Comparison of ENCODE assay signal across 1 cellular context in genomic region chr1:31815752-31816484, GRCh38.
TF ChIP-seq lines count a peak whose summit lies in the region.

Gene SPOCD1 (minus strand): TSS chr1:31816022. CDS start chr1:31815333, 689 bp downstream.

TF ChIP-seq in K562, 482 proteins besides CTCF, POLR2A, EP300 and RAD21 (continued from another document and continues in another):
- TF ChIP-seq BRF2 (IDR thresholded peaks at IDR 0.05; ENCODE audit: borderline replicate concordance, insufficient read depth, insufficient read length), result no peak
- no peak for TF ChIP-seq HNRNPLL (IDR thresholded peaks at IDR 0.05; ENCODE audit: low read depth, low read length, poor library complexity, severe bottlenecking)
- TF ChIP-seq TARDBP (IDR thresholded peaks at IDR 0.05), result peak; percentile 54; the same call in 1 of the 2 replicates
- TF ChIP-seq RHOXF2B (CRISPR knock-in tag; conservative IDR thresholded peaks at IDR 0.05), result 0 out of 2 replicates have a peak, but pooled peaks have one; percentile 57
- 0 out of 2 replicates have a peak, but pooled peaks have one; percentile 17 for TF ChIP-seq HOMEZ (CRISPR knock-in tag; IDR thresholded peaks at IDR 0.05)
- TF ChIP-seq PTTG1 (tag; IDR thresholded peaks at IDR 0.05; ENCODE audit: low read depth), result no peak
- no peak for TF ChIP-seq ILK (tag; IDR thresholded peaks at IDR 0.05; ENCODE audit: borderline replicate concordance, low read depth)
- no peak for TF ChIP-seq MYBL2 (IDR thresholded peaks at IDR 0.05; ENCODE audit: low read depth)
- TF ChIP-seq MYBL2 (CRISPR knock-in tag; IDR thresholded peaks at IDR 0.05; ENCODE audit: borderline replicate concordance), result no peak
- peak; percentile 72 for TF ChIP-seq TBP (optimal IDR thresholded peaks at IDR 0.05; ENCODE audit: low read depth, low read length)
- no peak for TF ChIP-seq SLC30A9 (CRISPR knock-in tag; IDR thresholded peaks at IDR 0.05)
- no peak for TF ChIP-seq E2F4 (CRISPR knock-in tag; IDR thresholded peaks at IDR 0.05; ENCODE audit: low read depth)
- 0 out of 2 replicates have a peak, but pooled peaks have one; percentile 61 for TF ChIP-seq TRIM28 (IDR thresholded peaks at IDR 0.05)
- peak; percentile 52; the same call in 1 of the 2 replicates for TF ChIP-seq ZBTB33 (CRISPR knock-in tag; IDR thresholded peaks at IDR 0.05)
- TF ChIP-seq POLR3A (IDR thresholded peaks at IDR 0.05; ENCODE audit: borderline replicate concordance, extremely low read depth, insufficient read depth, insufficient read length), result no peak
- TF ChIP-seq ATF6 (CRISPR knock-in tag; IDR thresholded peaks at IDR 0.05), result 0 out of 2 replicates have a peak, but pooled peaks have one; percentile 28
- peak; percentile 68; the same call in 1 of the 2 replicates for TF ChIP-seq ZNF384 (IDR thresholded peaks at IDR 0.05; ENCODE audit: low read depth, low read length)
- no peak for TF ChIP-seq XRCC4 (IDR thresholded peaks at IDR 0.05; ENCODE audit: extremely low read depth, insufficient read depth, insufficient read length)
- TF ChIP-seq SP2 (IDR thresholded peaks at IDR 0.05; ENCODE audit: extremely low read depth, low read depth, low read length, poor library complexity, severe bottlenecking), result no peak
- 0 out of 2 replicates have a peak, but pooled peaks have one; percentile 32 for TF ChIP-seq ARID4B (CRISPR knock-in tag; IDR thresholded peaks at IDR 0.05)
- no peak for TF ChIP-seq BRF1 (IDR thresholded peaks at IDR 0.05; ENCODE audit: borderline replicate concordance, extremely low read depth, insufficient read length)
- TF ChIP-seq COPS2 (conservative IDR thresholded peaks at IDR 0.05), result no peak
- TF ChIP-seq SMARCB1 (IDR thresholded peaks at IDR 0.05; ENCODE audit: insufficient read length, low read depth), result no peak
- peak; percentile 93 for TF ChIP-seq CHD4 (IDR thresholded peaks at IDR 0.05; ENCODE audit: insufficient read depth, insufficient replicate concordance, low read depth, low read length, poor library complexity, severe bottlenecking)
- peak; percentile 7 to 68; a peak in 1 of 4 replicates for TF ChIP-seq MLLT1 (IDR thresholded peaks at IDR 0.05)
- TF ChIP-seq XRCC3 (IDR thresholded peaks at IDR 0.05), result no peak
- peak; percentile 72 for TF ChIP-seq CXXC5 (CRISPR knock-in tag; IDR thresholded peaks at IDR 0.05)
- TF ChIP-seq FOXP1 (CRISPR knock-in tag; IDR thresholded peaks at IDR 0.05), result no peak
- TF ChIP-seq CREB3 (tag; conservative IDR thresholded peaks at IDR 0.05; ENCODE audit: low read depth), result no peak
- no peak for TF ChIP-seq CEBPB (tag; IDR thresholded peaks at IDR 0.05)
- TF ChIP-seq XRCC5 (IDR thresholded peaks at IDR 0.05; ENCODE audit: low read depth, low read length), result peak; percentile 99
- no peak for TF ChIP-seq POLR2H (tag; IDR thresholded peaks at IDR 0.05; ENCODE audit: low read depth)
- TF ChIP-seq ZFP91 (CRISPR knock-in tag; IDR thresholded peaks at IDR 0.05), result no peak; the same call in 1 of the 2 replicates
- TF ChIP-seq ZNF232 (CRISPR knock-in tag; IDR thresholded peaks at IDR 0.05), result no peak
- no peak for TF ChIP-seq ZBTB43 (CRISPR knock-in tag; IDR thresholded peaks at IDR 0.05)
- peak in 1 of 2 experiments; percentile 62; a peak in 2 of 4 replicates for TF ChIP-seq TBL1XR1 (IDR thresholded peaks at IDR 0.05; ENCODE audit: low read length in 2 of 2)
- TF ChIP-seq SRSF3 (IDR thresholded peaks at IDR 0.05; ENCODE audit: insufficient read depth, low read length), result no peak
- TF ChIP-seq MITF (IDR thresholded peaks at IDR 0.05), result peak; percentile 65; the same call in 1 of the 2 replicates
- no peak for TF ChIP-seq ZNF354B (CRISPR knock-in tag; IDR thresholded peaks at IDR 0.05)
- no peak for TF ChIP-seq PHB (CRISPR knock-in tag; IDR thresholded peaks at IDR 0.05)
